24 cellular contexts compared by ENCODE assay signal in the genomic region with DNA sequence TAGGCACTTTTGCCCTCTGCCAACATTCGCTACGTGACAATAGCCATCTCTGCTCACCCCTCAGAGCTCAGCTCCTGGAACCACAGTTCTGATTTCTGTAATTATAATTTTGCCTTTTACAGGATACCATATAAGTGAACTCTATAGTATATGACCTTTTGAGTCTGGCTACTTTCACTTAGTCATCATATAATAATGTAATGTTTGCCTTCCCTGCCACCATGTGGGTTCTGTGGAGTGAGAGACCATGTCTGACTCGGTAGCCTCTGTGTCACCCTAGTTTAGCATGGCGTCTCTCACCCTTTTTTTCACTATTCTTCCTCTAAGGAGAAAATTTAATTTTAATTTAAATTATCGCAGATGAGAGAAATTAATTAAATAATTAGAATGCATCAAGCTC.
"Had no signal": no experiment of that assay in that cellular context is flagged by ENCODE, and none has a peak within 500 bp of the region (broad histone marks: within the 10 kb centered on the region; RNA-seq: fewer than 3 reads in every experiment).

No MANE protein-coding gene starts in this region.

- DNase-seq: colonic mucosa; effector CD8-positive, alpha-beta T cell; endodermal cell; foreskin fibroblast; gastrocnemius medialis; left ventricle myocardium superior; naive thymus-derived CD8-positive, alpha-beta T cell; nephron progenitor cell; nucleus accumbens; ovary; posterior cingulate gyrus; psoas muscle; right cardiac atrium; small intestine; stimulated activated CD4-positive, alpha-beta T cell treated with anti-CD3 and anti-CD28 coated beads, Interleukin-15, amount 100 ng/mL, for 24 hours; stimulated activated CD4-positive, alpha-beta T cell treated with anti-CD3 and anti-CD28 coated beads, Interleukin-2, amount 100 ng/mL, for 48 hours; stimulated activated naive CD8-positive, alpha-beta T cell treated with anti-CD3 and anti-CD28 coated beads, Interleukin-15, Interleukin-2, amounts not matched to agents 100 U/mL and 50 U/mL, for 24 hours; substantia nigra; testis; tibial artery had no signal

- ATAC-seq: esophagus mucosa; gastrocnemius medialis; left ventricle myocardium superior; lower lobe of right lung; naive thymus-derived CD8-positive, alpha-beta T cell; psoas muscle; right cardiac atrium; stimulated activated naive CD8-positive, alpha-beta T cell treated with anti-CD3 and anti-CD28 coated beads, Interleukin-15, Interleukin-2, amounts not matched to agents 100 U/mL and 50 U/mL, for 24 hours had no signal

- H3K4me1 Mint-ChIP-seq: endodermal cell; naive thymus-derived CD8-positive, alpha-beta T cell; nephron progenitor cell had no signal

- H3K9me3 Mint-ChIP-seq: dendritic cell treated with granulocyte-macrophage colony-stimulating factor and Interleukin-4, amounts not matched to agents 40 ng/mL and 50 ng/mL, for 4 days; endodermal cell; naive thymus-derived CD8-positive, alpha-beta T cell; type B pancreatic cell had no signal

- H3K4me3 Mint-ChIP-seq: dendritic cell treated with granulocyte-macrophage colony-stimulating factor and Interleukin-4, amounts not matched to agents 40 ng/mL and 50 ng/mL, for 4 days; endodermal cell; naive thymus-derived CD8-positive, alpha-beta T cell; nephron progenitor cell; type B pancreatic cell had no signal

- H3K27ac Mint-ChIP-seq: dendritic cell treated with granulocyte-macrophage colony-stimulating factor and Interleukin-4, amounts not matched to agents 40 ng/mL and 50 ng/mL, for 4 days; endodermal cell; naive thymus-derived CD8-positive, alpha-beta T cell; nephron progenitor cell; type B pancreatic cell had no signal

- H3K36me3 Mint-ChIP-seq: naive thymus-derived CD8-positive, alpha-beta T cell; type B pancreatic cell had no signal
